ENCODE assay signal across 8 cellular contexts in the genomic region with DNA sequence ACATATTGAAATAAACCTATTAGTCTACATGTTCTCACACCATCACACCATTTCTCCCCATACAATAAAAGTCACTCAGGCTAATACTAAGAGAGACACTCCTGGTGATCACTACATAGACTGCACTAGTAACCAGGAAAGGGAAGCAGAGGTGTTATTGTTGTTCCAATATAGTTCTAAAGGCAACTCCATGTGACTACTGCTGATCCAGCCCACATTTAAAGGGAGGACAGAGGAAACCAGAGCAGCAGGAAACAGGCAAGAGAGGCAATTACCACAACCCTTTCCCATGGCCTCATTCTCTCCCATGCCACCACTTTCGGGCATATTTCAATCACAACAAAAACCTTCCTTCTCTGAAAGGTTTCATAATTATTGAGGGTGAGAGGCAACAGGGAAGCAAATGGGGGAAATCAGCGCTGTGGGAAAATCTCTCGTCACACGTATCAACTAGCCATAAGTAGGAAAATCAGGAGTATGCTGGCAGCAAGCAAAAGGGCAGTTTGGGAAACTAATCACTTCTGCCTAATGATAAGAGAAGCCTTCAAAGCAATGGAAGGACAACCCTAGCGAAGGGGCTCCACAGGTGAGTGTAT. TPM values are rescaled to one million over a fixed set of nuclear protein-coding genes. Genes with fewer than 3 reads are reported as not detected.
DNase-seq lines count a peak whose midpoint lies in the region; ATAC-seq and TF ChIP-seq lines count a peak whose summit lies in the region.

No MANE protein-coding gene starts in this region.

- no peak overlapping the region for H2AFZ ChIP-seq in Karpas-422 (ENCODE audit: low read length)

- H3K4me1 Mint-ChIP-seq in CD8-positive, alpha-beta memory T cell, result peaks cover 32 to 44% (median 41%) of the 10 kb centered on the region in 3 donors

- H3K9ac ChIP-seq in Karpas-422 (ENCODE audit: low read length), result peak overlapping the region; percentile 88

- peaks cover 8% of the 10 kb centered on the region; the same call in 1 of the 2 replicates for H4K20me1 ChIP-seq in Karpas-422 (ENCODE audit: insufficient read depth, low read depth, low read length)

- POLR2A ChIA-PET in CD8-positive, alpha-beta memory T cell (lab: Charles Lee), result interaction anchor here (1.3 kb wide), 1 partner anchor 132 kb away, joined by 5 read pairs; the partner anchor contains the start of gene UBAP1

- CTCF ChIA-PET in CD8-positive, alpha-beta memory T cell (lab: Charles Lee), result no interaction called here

- H3K27me3 Mint-ChIP-seq in CD8-positive, alpha-beta memory T cell, result peaks cover 0 to 3% of the 10 kb centered on the region in 2 donors

- 84 to 90% methylated on average over 3 to 4 of the region's 5 CpGs for WGBS in mesodermal cell (ENCODE audit: insufficient coverage in 2 of 2), 2 experiments

- ATAC-seq in GM21447 (IDR thresholded peaks at IDR 0.05; ENCODE audit: unreplicated experiment), result no peak

- TF ChIP-seq CTCF in astrocyte of the spinal cord (IDR thresholded peaks at IDR 0.05; ENCODE audit: low read depth, low read length) (no peak), tibial artery (IDR thresholded peaks at IDR 0.05) (no peak)

- H3K27me3 ChIP-seq in CD8-positive, alpha-beta memory T cell (ENCODE audit: insufficient read depth, low read length, poor library complexity, severe bottlenecking), result no peaks in the 10 kb centered on the region
- H3K27me3 ChIP-seq in Karpas-422 (ENCODE audit: low read length) (no peaks in the 10 kb centered on the region), tibial artery (no peaks in the 10 kb centered on the region)

- H3K4me3 Mint-ChIP-seq in CD8-positive, alpha-beta memory T cell, result peak overlapping the region; percentile 49 to 100 (median 95)

- H3K9me2 ChIP-seq in Karpas-422 (replicated peaks; ENCODE audit: insufficient read depth, low read length), result no peaks in the 10 kb centered on the region

- no peaks in the 10 kb centered on the region for H3K9me3 ChIP-seq in CD8-positive, alpha-beta memory T cell (ENCODE audit: low read length)
- no peaks in the 10 kb centered on the region for H3K9me3 ChIP-seq in Karpas-422 (ENCODE audit: low read length)
- H3K9me3 ChIP-seq in mesodermal cell (ENCODE audit: control insufficient read depth, low read length), result no peaks in the 10 kb centered on the region
- H3K9me3 ChIP-seq in tibial artery, result no peaks in the 10 kb centered on the region

- peak overlapping the region; percentile 98 for H3K4me2 ChIP-seq in Karpas-422 (ENCODE audit: low read depth, low read length, poor library complexity, severe bottlenecking)

- peaks cover 67% of the 10 kb centered on the region for H3K79me2 ChIP-seq in Karpas-422 (ENCODE audit: low read length)

- peaks cover 18% of the 10 kb centered on the region for H3K4me1 ChIP-seq in CD8-positive, alpha-beta memory T cell (ENCODE audit: insufficient read depth, low read length)
- peaks cover 29% of the 10 kb centered on the region for H3K4me1 ChIP-seq in Karpas-422 (ENCODE audit: low read length)
- peaks cover 13% of the 10 kb centered on the region for H3K4me1 ChIP-seq in mesodermal cell (ENCODE audit: control insufficient read depth, insufficient read depth, low read length, poor library complexity, severe bottlenecking)
- H3K4me1 ChIP-seq in tibial artery, result peaks cover 0 to 20% (median 17%) of the 10 kb centered on the region in 4 donors

- H3K27ac ChIP-seq in CD8-positive, alpha-beta memory T cell (ENCODE audit: low read depth, low read length), result no peak overlapping the region
- no peak overlapping the region for H3K27ac ChIP-seq in Karpas-422 (ENCODE audit: low read length)
- no peak overlapping the region for H3K27ac ChIP-seq in mesodermal cell (ENCODE audit: low read depth, low read length, severe bottlenecking)
- no peak overlapping the region for H3K27ac ChIP-seq in tibial artery

- no peaks in the 10 kb centered on the region for H3K9me3 Mint-ChIP-seq in CD8-positive, alpha-beta memory T cell

- peaks cover 0 to 22% (median 0%) of the 10 kb centered on the region in 3 donors for H3K36me3 Mint-ChIP-seq in CD8-positive, alpha-beta memory T cell

- no peak overlapping the region for H3K4me3 ChIP-seq in CD8-positive, alpha-beta memory T cell (ENCODE audit: low read length)
- H3K4me3 ChIP-seq in Karpas-422 (ENCODE audit: low read length) (peak overlapping the region; percentile 99), astrocyte of the spinal cord (ENCODE audit: low read depth, low read length) (peak overlapping the region; percentile 96), mesodermal cell (ENCODE audit: extremely low read depth, insufficient read depth, low read length, poor library complexity, severe bottlenecking) (peak overlapping the region; percentile 95), tibial artery (no peak overlapping the region)

- intact Hi-C loops in tibial artery (cut with DNase I; ENCODE audit: low total_unique reads), result loop anchor here (5.0 kb wide), 1 partner anchor 230 kb away; the partner anchor contains the start of gene UBE2R2

- in situ Hi-C loops in astrocyte of the spinal cord (cut with HindIII; ENCODE audit: low sequenced_read_pairs), result no loop called here

- no peak for DNase-seq in CD8-positive, alpha-beta memory T cell
- no peak for DNase-seq in Karpas-422
- DNase-seq in astrocyte of the spinal cord (ENCODE audit: low read depth, low spot score), result no peak
- no peak for DNase-seq in NK-92 treated with Interleukin-12 subunit alpha and Interleukin-12 subunit beta, amount 100 ng/mL, for 24 hours (lab: John Stamatoyannopoulos, UW)
- no peak for DNase-seq in iPS-NIHi7 (ENCODE audit: extremely low spot score)
- no peak for DNase-seq in tibial artery

- H3K36me3 ChIP-seq in CD8-positive, alpha-beta memory T cell (ENCODE audit: insufficient read depth, low read length), result no peaks in the 10 kb centered on the region
- H3K36me3 ChIP-seq in Karpas-422 (ENCODE audit: insufficient read depth, low read length), result peaks cover 14% of the 10 kb centered on the region; the same call in 1 of the 2 replicates
- peaks cover 36% of the 10 kb centered on the region for H3K36me3 ChIP-seq in mesodermal cell (ENCODE audit: control insufficient read depth, insufficient read depth, low read length)
- no peaks in the 10 kb centered on the region for H3K36me3 ChIP-seq in tibial artery

- H3K27ac Mint-ChIP-seq in CD8-positive, alpha-beta memory T cell, result peak overlapping the region; percentile 14 to 99 (median 64)

RNA-seq across cellular contexts. Expression of gene UBAP2, which starts 1.8 kb away (rescaled TPM):
- total RNA-seq in CD8-positive, alpha-beta memory T cell, result 10 to 100 TPM; 50.0 to 51.7 TPM
- polyA plus RNA-seq in CD8-positive, alpha-beta memory T cell, result 16.3 TPM
- total RNA-seq in Karpas-422 (2014; rRNA removed; shearing (Covaris generic); ENCODE audit: low replicate concordance), result 18.8 and 56.8 TPM in 2 replicates
- polyA plus RNA-seq in mesodermal cell (2013, experiment 1 of 2), result 38.2 TPM
- polyA plus RNA-seq in mesodermal cell (2013, experiment 2 of 2), result 32.1 TPM

Comparison
In these comparisons a context has a peak if more than half of its experiments do, and no peak if none do; other contexts are left out.
1. H3K4me3 ChIP-seq: peak in Karpas-422 (single experiment), astrocyte of the spinal cord (single experiment) and mesodermal cell (single experiment); none in CD8-positive, alpha-beta memory T cell (single experiment) and tibial artery (0 of 2).